In genomic region chr3:73485877-73486311, GRCh38 we compare ENCODE assay signal across 33 cellular contexts.
A peak's percentile ranks its signal among the peaks of the same experiment; 100 is the strongest.
DNase-seq lines count a peak whose midpoint lies in the region; ATAC-seq, FAIRE-seq and TF ChIP-seq lines count a peak whose summit lies in the region.
"Had no signal": no experiment of that assay in that cellular context is flagged by ENCODE, and none has a peak within 500 bp of the region (broad histone marks: within the 10 kb centered on the region; RNA-seq: fewer than 3 reads in every experiment).

No MANE protein-coding gene starts in this region.

- no peaks in the 10 kb centered on the region for H3K9me3 ChIP-seq in cardiac muscle cell (ENCODE audit: low read depth)
- no peaks in the 10 kb centered on the region for H3K9me3 ChIP-seq in OCI-LY7 (ENCODE audit: low read length)
- H3K9me3 ChIP-seq: colonic mucosa, MG63, psoas muscle, upper lobe of left lung had no signal

- H3K4me3 ChIP-seq in cardiac muscle cell (no peak overlapping the region), OCI-LY7 (ENCODE audit: low read depth, low read length, poor library complexity, severe bottlenecking) (no peak overlapping the region)
- H3K4me3 ChIP-seq: colonic mucosa, GM12878, MG63, psoas muscle, upper lobe of left lung had no signal

- POLR2A ChIA-PET in OCI-LY7 (lab: Charles Lee) (interaction anchor here (0.7 to 2.7 kb wide), 10 partner anchors 9 to 38 kb away, joined by 3 to 15 read pairs (median 4); no protein-coding TSS in a partner anchor), GM10248 (lab: Yijun Ruan, JAX) (no interaction called here)

- H3K27ac ChIP-seq in cardiac muscle cell (peak overlapping the region; percentile 92), OCI-LY7 (ENCODE audit: low read depth, low read length, poor library complexity, severe bottlenecking) (no peak overlapping the region)
- H3K27ac ChIP-seq: colonic mucosa, HL-60, psoas muscle, upper lobe of left lung had no signal

- no peaks in the 10 kb centered on the region for H3K36me3 Mint-ChIP-seq in glutamatergic neuron (ENCODE audit: unreplicated experiment)
- H3K36me3 Mint-ChIP-seq: activated naive CD8-positive, alpha-beta T cell treated with anti-CD3 and anti-CD28 coated beads for 36 hours; CD4-positive, CD25-positive, alpha-beta regulatory T cell; naive thymus-derived CD4-positive, alpha-beta T cell had no signal

- CTCF ChIA-PET in OCI-LY7 (lab: Charles Lee; ENCODE audit: unreplicated experiment), result interaction anchor here (1.8 kb wide), 1 partner anchor 15 kb away, joined by 6 read pairs; no protein-coding TSS in a partner anchor
- CTCF ChIA-PET in GM10248 (lab: Yijun Ruan, JAX), result interaction anchor here (1.1 to 4.9 kb wide), 8 partner anchors 9 to 41 kb away, joined by 3 to 43 read pairs (median 6); no protein-coding TSS in a partner anchor

- H3K36me3 ChIP-seq in cardiac muscle cell, result no peaks in the 10 kb centered on the region
- no peaks in the 10 kb centered on the region for H3K36me3 ChIP-seq in OCI-LY7 (ENCODE audit: insufficient read depth, low read length)
- H3K36me3 ChIP-seq: colonic mucosa, MG63, upper lobe of left lung had no signal

- H4K20me1 ChIP-seq in OCI-LY7 (ENCODE audit: insufficient read depth, low read length), result no peaks in the 10 kb centered on the region

- H3K4me2 ChIP-seq in OCI-LY7 (ENCODE audit: low read length), result peak overlapping the region; percentile 45; the same call in 1 of the 2 replicates

- no peaks in the 10 kb centered on the region for H3K27me3 ChIP-seq in cardiac muscle cell
- H3K27me3 ChIP-seq: colonic mucosa, MG63, upper lobe of left lung had no signal

- peaks cover 34% of the 10 kb centered on the region for H3K4me1 Mint-ChIP-seq in glutamatergic neuron (ENCODE audit: low read depth, unreplicated experiment)
- H3K4me1 Mint-ChIP-seq: CD4-positive, CD25-positive, alpha-beta regulatory T cell; naive thymus-derived CD4-positive, alpha-beta T cell had no signal

- intact Hi-C loops in Right ventricle myocardium superior (cut with DNase I), result no loop called here
- intact Hi-C loops in OCI-LY7 (cut with micrococcal nuclease; ENCODE audit: unreplicated experiment), result no loop called here

- peaks cover 77% of the 10 kb centered on the region for H3K4me1 ChIP-seq in cardiac muscle cell (ENCODE audit: low read depth)
- peaks cover 17% of the 10 kb centered on the region for H3K4me1 ChIP-seq in OCI-LY7 (ENCODE audit: insufficient read depth, low read length, poor library complexity, severe bottlenecking)
- H3K4me1 ChIP-seq: colonic mucosa had no signal

- DNase-seq in cardiac muscle cell (ENCODE audit: low read depth in 1 of 2, low spot score in 1 of 2) (no peak), Right ventricle myocardium superior (no peak), OCI-LY7 (ENCODE audit: low spot score) (no peak), glutamatergic neuron (no peak), RCC 7860 (ENCODE audit: low spot score) (no peak), T1000 (lab: John Stamatoyannopoulos, UW) (no peak), GM10248 (ENCODE audit: extremely low spot score) (no peak), ecto neural progenitor cell (ENCODE audit: low spot score) (no peak)
- DNase-seq: activated CD4-positive, alpha-beta T cell treated with anti-CD3 and anti-CD28 coated beads, Interleukin-2, amount 50 U/mL, for 1 hour; activated CD4-positive, CD25-positive, alpha-beta regulatory T cell; activated effector memory CD4-positive, alpha-beta T cell treated with anti-CD3 and anti-CD28 coated beads, Interleukin-2, amount 50 U/mL, for 16 hours; activated naive CD8-positive, alpha-beta T cell treated with anti-CD3 and anti-CD28 coated beads for 36 hours; activated T-cell treated with anti-CD3 and anti-CD28 coated beads, Interleukin-2, amount 50 U/mL, for 24 hours; anterior cingulate cortex; CD4-positive, CD25-positive, alpha-beta regulatory T cell; colonic mucosa; effector CD8-positive, alpha-beta T cell; KG1; left ventricle myocardium superior; MG63; naive thymus-derived CD4-positive, alpha-beta T cell; NCI-H1105 treated with DMSO at 0.1 percent for 48 hours; NCI-H187 treated with DMSO at 0.1 percent for 48 hours; NCI-H524 treated with DMSO at 0.1 percent for 48 hours; occipital lobe; psoas muscle; stimulated activated CD4-positive, alpha-beta T cell treated with anti-CD3 and anti-CD28 coated beads, Interleukin-4, amount 100 ng/mL, for 4 hours; upper lobe of left lung had no signal

- FAIRE-seq in RCC 7860 (lab: Jason Lieb, UNC), result no peak
- FAIRE-seq: GM12878, H54, keratinocyte had no signal

- H3K27me3 Mint-ChIP-seq in glutamatergic neuron (ENCODE audit: unreplicated experiment), result peaks cover 2% of the 10 kb centered on the region
- H3K27me3 Mint-ChIP-seq: CD4-positive, CD25-positive, alpha-beta regulatory T cell had no signal

- H3K9me3 Mint-ChIP-seq in glutamatergic neuron (ENCODE audit: unreplicated experiment), result no peaks in the 10 kb centered on the region
- H3K9me3 Mint-ChIP-seq: activated naive CD8-positive, alpha-beta T cell treated with anti-CD3 and anti-CD28 coated beads for 36 hours; activated T-cell treated with anti-CD3 and anti-CD28 coated beads, Interleukin-2, amount 50 U/mL, for 24 hours; CD4-positive, CD25-positive, alpha-beta regulatory T cell; naive thymus-derived CD4-positive, alpha-beta T cell had no signal

- peak overlapping the region; percentile 17 for H3K4me3 Mint-ChIP-seq in glutamatergic neuron (ENCODE audit: unreplicated experiment)
- H3K4me3 Mint-ChIP-seq: activated naive CD8-positive, alpha-beta T cell treated with anti-CD3 and anti-CD28 coated beads for 36 hours; activated T-cell treated with anti-CD3 and anti-CD28 coated beads, Interleukin-2, amount 50 U/mL, for 24 hours; CD4-positive, CD25-positive, alpha-beta regulatory T cell; naive thymus-derived CD4-positive, alpha-beta T cell had no signal

- H3K9me2 ChIP-seq in OCI-LY7 (ENCODE audit: insufficient read depth, low read length), result no peaks in the 10 kb centered on the region

- ATAC-seq in Right ventricle myocardium superior (ENCODE audit: poor library complexity), result no peak
- ATAC-seq: GM12878; left ventricle myocardium superior; naive thymus-derived CD4-positive, alpha-beta T cell; psoas muscle; sciatic nerve had no signal

- H3K79me2 ChIP-seq in OCI-LY7 (ENCODE audit: insufficient read depth, low read depth, low read length), result no peaks in the 10 kb centered on the region

- peak overlapping the region; percentile 24 for H3K27ac Mint-ChIP-seq in glutamatergic neuron (ENCODE audit: unreplicated experiment)
- H3K27ac Mint-ChIP-seq: activated naive CD8-positive, alpha-beta T cell treated with anti-CD3 and anti-CD28 coated beads for 36 hours; activated T-cell treated with anti-CD3 and anti-CD28 coated beads, Interleukin-2, amount 50 U/mL, for 24 hours; CD4-positive, CD25-positive, alpha-beta regulatory T cell; naive thymus-derived CD4-positive, alpha-beta T cell had no signal

- no TSS peak for BruUV-seq in OCI-LY7 (replicated peaks; lab: Mats Ljungman, UMichigan)

- TF ChIP-seq CTCF in cardiac muscle cell (IDR thresholded peaks at IDR 0.05; ENCODE audit: low read depth, low read length) (no peak), OCI-LY7 (conservative IDR thresholded peaks at IDR 0.05; ENCODE audit: low read length) (no peak), glutamatergic neuron (IDR thresholded peaks at IDR 0.05; ENCODE audit: partially characterized antibody, unreplicated experiment) (no peak), GM10248 (IDR thresholded peaks at IDR 0.05; ENCODE audit: control extremely low read depth, extremely low read depth, low read depth, missing control alignments) (no peak)

- 0 out of 2 replicates have a peak overlapping the region, but pooled peaks have one; percentile 44 for H2AFZ ChIP-seq in OCI-LY7 (ENCODE audit: low read length)
